Comparison of ENCODE assay signal across 2 cellular contexts in the genomic region with DNA sequence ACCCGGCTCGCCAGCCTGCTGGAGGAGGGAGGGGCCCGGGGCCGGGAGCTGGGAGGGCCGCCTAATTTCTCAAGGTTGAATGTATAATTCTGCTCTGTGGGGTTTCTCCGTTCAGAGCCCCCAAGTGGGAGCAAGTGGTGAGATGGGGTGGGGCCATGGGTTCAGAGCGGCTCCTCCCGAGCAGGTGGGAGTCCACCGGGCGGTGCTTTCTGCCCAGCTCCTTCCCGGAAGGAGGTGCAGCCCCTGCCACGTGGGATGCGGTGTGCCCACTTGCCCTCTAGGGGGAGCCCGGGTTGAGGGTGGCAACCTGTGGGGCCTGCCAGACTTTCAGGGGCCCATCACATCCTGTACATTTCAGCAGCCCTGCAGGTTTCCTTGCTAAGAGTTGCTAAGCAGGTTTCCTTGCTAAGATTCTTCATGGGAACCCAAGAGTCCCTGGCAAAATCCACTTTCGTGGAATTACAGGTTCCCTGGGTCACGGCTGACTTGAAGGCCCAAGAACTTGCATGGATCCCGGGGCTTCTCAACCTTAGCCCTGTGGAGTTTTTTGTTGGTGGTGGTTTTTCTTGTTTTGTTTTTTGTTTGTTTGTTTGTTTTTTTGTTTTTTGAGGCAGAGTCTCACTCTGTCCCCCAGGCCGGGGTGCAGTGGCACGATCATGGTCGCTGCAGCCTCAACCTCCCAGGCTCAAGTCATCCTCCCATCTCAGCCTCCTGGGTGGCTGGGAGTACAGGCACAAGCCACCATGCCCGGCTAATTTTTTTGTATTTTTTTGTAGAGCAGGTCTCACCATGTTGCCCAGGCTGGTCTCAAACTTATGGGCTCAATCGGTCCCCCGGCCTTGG.
TF ChIP-seq lines count a peak whose summit lies in the region.

No MANE protein-coding gene starts in this region.

TF ChIP-seq in K562, 482 proteins besides CTCF, POLR2A, EP300 and RAD21 (continued from another document and continues in another):
- TF ChIP-seq ZNF347 (CRISPR knock-in tag; IDR thresholded peaks at IDR 0.05; ENCODE audit: low read depth) (no peak), RBM22 (IDR thresholded peaks at IDR 0.05; ENCODE audit: low read depth, low read length, poor library complexity, severe bottlenecking) (peak; percentile 39), GATAD2A (IDR thresholded peaks at IDR 0.05) (no peak), ZFP1 (CRISPR knock-in tag; IDR thresholded peaks at IDR 0.05) (no peak), ZC3H8 (IDR thresholded peaks at IDR 0.05) (no peak), DDX20 (tag; IDR thresholded peaks at IDR 0.05; ENCODE audit: low read depth) (no peak), CAMTA2 (CRISPR knock-in tag; conservative IDR thresholded peaks at IDR 0.05) (no peak), ATF1 (CRISPR knock-in tag; IDR thresholded peaks at IDR 0.05) (no peak), ATF1 (tag; IDR thresholded peaks at IDR 0.05) (no peak), TCF7L2 (IDR thresholded peaks at IDR 0.05; ENCODE audit: low read depth, low read length) (no peak), MAFG (tag; conservative IDR thresholded peaks at IDR 0.05) (no peak), RB1 (IDR thresholded peaks at IDR 0.05; ENCODE audit: low read depth) (peak; percentile 60; the same call in 1 of the 2 replicates), KLF6 (CRISPR knock-in tag; IDR thresholded peaks at IDR 0.05; ENCODE audit: borderline replicate concordance) (peak; percentile 70; the same call in 1 of the 2 replicates), ZSCAN29 (IDR thresholded peaks at IDR 0.05) (no peak), ZSCAN32 (CRISPR knock-in tag; IDR thresholded peaks at IDR 0.05) (no peak), NCOA4 (IDR thresholded peaks at IDR 0.05; ENCODE audit: partially characterized antibody) (no peak)
- TF ChIP-seq, protein P1, sequence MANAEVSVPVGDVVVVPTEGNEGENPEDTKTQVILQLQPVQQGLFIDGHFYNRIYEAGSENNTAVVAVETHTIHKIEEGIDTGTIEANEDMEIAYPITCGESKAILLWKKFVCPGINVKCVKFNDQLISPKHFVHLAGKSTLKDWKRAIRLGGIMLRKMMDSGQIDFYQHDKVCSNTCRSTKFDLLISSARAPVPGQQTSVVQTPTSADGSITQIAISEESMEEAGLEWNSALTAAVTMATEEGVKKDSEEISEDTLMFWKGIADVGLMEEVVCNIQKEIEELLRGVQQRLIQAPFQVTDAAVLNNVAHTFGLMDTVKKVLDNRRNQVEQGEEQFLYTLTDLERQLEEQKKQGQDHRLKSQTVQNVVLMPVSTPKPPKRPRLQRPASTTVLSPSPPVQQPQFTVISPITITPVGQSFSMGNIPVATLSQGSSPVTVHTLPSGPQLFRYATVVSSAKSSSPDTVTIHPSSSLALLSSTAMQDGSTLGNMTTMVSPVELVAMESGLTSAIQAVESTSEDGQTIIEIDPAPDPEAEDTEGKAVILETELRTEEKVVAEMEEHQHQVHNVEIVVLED (CRISPR knock-in tag; IDR thresholded peaks at IDR 0.05), result no peak
- TF ChIP-seq, protein P2, sequence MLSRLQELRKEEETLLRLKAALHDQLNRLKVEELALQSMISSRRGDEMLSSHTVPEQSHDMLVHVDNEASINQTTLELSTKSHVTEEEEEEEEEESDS (CRISPR knock-in tag; IDR thresholded peaks at IDR 0.05), result no peak
- TF ChIP-seq, protein P3, sequence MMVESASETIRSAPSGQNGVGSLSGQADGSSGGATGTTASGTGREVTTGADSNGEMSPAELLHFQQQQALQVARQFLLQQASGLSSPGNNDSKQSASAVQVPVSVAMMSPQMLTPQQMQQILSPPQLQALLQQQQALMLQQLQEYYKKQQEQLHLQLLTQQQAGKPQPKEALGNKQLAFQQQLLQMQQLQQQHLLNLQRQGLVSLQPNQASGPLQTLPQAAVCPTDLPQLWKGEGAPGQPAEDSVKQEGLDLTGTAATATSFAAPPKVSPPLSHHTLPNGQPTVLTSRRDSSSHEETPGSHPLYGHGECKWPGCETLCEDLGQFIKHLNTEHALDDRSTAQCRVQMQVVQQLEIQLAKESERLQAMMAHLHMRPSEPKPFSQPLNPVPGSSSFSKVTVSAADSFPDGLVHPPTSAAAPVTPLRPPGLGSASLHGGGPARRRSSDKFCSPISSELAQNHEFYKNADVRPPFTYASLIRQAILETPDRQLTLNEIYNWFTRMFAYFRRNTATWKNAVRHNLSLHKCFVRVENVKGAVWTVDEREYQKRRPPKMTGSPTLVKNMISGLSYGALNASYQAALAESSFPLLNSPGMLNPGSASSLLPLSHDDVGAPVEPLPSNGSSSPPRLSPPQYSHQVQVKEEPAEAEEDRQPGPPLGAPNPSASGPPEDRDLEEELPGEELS (CRISPR knock-in tag; IDR thresholded peaks at IDR 0.05; ENCODE audit: borderline replicate concordance), result no peak
- TF ChIP-seq, protein P4, sequence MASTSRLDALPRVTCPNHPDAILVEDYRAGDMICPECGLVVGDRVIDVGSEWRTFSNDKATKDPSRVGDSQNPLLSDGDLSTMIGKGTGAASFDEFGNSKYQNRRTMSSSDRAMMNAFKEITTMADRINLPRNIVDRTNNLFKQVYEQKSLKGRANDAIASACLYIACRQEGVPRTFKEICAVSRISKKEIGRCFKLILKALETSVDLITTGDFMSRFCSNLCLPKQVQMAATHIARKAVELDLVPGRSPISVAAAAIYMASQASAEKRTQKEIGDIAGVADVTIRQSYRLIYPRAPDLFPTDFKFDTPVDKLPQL (IDR thresholded peaks at IDR 0.05; ENCODE audit: extremely low read depth, insufficient read length), result no peak
- TF ChIP-seq, protein P5, sequence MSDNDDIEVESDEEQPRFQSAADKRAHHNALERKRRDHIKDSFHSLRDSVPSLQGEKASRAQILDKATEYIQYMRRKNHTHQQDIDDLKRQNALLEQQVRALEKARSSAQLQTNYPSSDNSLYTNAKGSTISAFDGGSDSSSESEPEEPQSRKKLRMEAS (CRISPR knock-in tag; IDR thresholded peaks at IDR 0.05), result peak; percentile 94

TF ChIP-seq in HepG2, 621 proteins besides CTCF, POLR2A, EP300 and RAD21 (continued from another document and continues in another):
- TF ChIP-seq, protein P6, sequence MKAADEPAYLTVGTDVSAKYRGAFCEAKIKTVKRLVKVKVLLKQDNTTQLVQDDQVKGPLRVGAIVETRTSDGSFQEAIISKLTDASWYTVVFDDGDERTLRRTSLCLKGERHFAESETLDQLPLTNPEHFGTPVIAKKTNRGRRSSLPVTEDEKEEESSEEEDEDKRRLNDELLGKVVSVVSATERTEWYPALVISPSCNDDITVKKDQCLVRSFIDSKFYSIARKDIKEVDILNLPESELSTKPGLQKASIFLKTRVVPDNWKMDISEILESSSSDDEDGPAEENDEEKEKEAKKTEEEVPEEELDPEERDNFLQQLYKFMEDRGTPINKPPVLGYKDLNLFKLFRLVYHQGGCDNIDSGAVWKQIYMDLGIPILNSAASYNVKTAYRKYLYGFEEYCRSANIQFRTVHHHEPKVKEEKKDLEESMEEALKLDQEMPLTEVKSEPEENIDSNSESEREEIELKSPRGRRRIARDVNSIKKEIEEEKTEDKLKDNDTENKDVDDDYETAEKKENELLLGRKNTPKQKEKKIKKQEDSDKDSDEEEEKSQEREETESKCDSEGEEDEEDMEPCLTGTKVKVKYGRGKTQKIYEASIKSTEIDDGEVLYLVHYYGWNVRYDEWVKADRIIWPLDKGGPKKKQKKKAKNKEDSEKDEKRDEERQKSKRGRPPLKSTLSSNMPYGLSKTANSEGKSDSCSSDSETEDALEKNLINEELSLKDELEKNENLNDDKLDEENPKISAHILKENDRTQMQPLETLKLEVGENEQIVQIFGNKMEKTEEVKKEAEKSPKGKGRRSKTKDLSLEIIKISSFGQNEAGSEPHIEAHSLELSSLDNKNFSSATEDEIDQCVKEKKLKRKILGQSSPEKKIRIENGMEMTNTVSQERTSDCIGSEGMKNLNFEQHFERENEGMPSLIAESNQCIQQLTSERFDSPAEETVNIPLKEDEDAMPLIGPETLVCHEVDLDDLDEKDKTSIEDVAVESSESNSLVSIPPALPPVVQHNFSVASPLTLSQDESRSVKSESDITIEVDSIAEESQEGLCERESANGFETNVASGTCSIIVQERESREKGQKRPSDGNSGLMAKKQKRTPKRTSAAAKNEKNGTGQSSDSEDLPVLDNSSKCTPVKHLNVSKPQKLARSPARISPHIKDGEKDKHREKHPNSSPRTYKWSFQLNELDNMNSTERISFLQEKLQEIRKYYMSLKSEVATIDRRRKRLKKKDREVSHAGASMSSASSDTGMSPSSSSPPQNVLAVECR (CRISPR knock-in tag; IDR thresholded peaks at IDR 0.05; ENCODE audit: borderline replicate concordance), result peak; percentile 52; the same call in 1 of the 2 replicates
- no peak for TF ChIP-seq ZNF224 (CRISPR knock-in tag; IDR thresholded peaks at IDR 0.05)
- no peak for TF ChIP-seq ZFP82 (CRISPR knock-in tag; IDR thresholded peaks at IDR 0.05; ENCODE audit: borderline replicate concordance)
- TF ChIP-seq, protein P7, sequence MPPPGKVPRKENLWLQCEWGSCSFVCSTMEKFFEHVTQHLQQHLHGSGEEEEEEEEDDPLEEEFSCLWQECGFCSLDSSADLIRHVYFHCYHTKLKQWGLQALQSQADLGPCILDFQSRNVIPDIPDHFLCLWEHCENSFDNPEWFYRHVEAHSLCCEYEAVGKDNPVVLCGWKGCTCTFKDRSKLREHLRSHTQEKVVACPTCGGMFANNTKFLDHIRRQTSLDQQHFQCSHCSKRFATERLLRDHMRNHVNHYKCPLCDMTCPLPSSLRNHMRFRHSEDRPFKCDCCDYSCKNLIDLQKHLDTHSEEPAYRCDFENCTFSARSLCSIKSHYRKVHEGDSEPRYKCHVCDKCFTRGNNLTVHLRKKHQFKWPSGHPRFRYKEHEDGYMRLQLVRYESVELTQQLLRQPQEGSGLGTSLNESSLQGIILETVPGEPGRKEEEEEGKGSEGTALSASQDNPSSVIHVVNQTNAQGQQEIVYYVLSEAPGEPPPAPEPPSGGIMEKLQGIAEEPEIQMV (CRISPR knock-in tag; IDR thresholded peaks at IDR 0.05; ENCODE audit: low read depth), result no peak
- peak; percentile 36; the same call in 1 of the 2 replicates for TF ChIP-seq SRY (CRISPR knock-in tag; IDR thresholded peaks at IDR 0.05)
- no peak for TF ChIP-seq SRSF9 (IDR thresholded peaks at IDR 0.05; ENCODE audit: borderline replicate concordance, insufficient read depth, low read depth, low read length, poor library complexity, severe bottlenecking)
- no peak for TF ChIP-seq POLR2G (IDR thresholded peaks at IDR 0.05; ENCODE audit: low read depth, low read length)
- TF ChIP-seq HNF4A (CRISPR knock-in tag; IDR thresholded peaks at IDR 0.05), result 0 out of 2 replicates have a peak, but pooled peaks have one; percentile 14
- no peak for TF ChIP-seq PHF20 (CRISPR knock-in tag; IDR thresholded peaks at IDR 0.05)
- no peak for TF ChIP-seq WIZ (CRISPR knock-in tag; IDR thresholded peaks at IDR 0.05)
- no peak for TF ChIP-seq KDM6A (CRISPR knock-in tag; IDR thresholded peaks at IDR 0.05; ENCODE audit: low read depth)
- no peak for TF ChIP-seq POLR2AphosphoS2 (IDR thresholded peaks at IDR 0.05; ENCODE audit: low read depth, low read length)
- no peak for TF ChIP-seq ZFP1 (CRISPR knock-in tag; IDR thresholded peaks at IDR 0.05)
- TF ChIP-seq JARID2 (CRISPR knock-in tag; IDR thresholded peaks at IDR 0.05; ENCODE audit: insufficient replicate concordance), result no peak
- TF ChIP-seq, protein P8, sequence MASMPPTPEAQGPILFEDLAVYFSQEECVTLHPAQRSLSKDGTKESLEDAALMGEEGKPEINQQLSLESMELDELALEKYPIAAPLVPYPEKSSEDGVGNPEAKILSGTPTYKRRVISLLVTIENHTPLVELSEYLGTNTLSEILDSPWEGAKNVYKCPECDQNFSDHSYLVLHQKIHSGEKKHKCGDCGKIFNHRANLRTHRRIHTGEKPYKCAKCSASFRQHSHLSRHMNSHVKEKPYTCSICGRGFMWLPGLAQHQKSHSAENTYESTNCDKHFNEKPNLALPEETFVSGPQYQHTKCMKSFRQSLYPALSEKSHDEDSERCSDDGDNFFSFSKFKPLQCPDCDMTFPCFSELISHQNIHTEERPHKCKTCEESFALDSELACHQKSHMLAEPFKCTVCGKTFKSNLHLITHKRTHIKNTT (CRISPR knock-in tag; IDR thresholded peaks at IDR 0.05), result no peak
- TF ChIP-seq ZNF333 (CRISPR knock-in tag; IDR thresholded peaks at IDR 0.05; ENCODE audit: borderline replicate concordance), result no peak
- TF ChIP-seq, protein P9, sequence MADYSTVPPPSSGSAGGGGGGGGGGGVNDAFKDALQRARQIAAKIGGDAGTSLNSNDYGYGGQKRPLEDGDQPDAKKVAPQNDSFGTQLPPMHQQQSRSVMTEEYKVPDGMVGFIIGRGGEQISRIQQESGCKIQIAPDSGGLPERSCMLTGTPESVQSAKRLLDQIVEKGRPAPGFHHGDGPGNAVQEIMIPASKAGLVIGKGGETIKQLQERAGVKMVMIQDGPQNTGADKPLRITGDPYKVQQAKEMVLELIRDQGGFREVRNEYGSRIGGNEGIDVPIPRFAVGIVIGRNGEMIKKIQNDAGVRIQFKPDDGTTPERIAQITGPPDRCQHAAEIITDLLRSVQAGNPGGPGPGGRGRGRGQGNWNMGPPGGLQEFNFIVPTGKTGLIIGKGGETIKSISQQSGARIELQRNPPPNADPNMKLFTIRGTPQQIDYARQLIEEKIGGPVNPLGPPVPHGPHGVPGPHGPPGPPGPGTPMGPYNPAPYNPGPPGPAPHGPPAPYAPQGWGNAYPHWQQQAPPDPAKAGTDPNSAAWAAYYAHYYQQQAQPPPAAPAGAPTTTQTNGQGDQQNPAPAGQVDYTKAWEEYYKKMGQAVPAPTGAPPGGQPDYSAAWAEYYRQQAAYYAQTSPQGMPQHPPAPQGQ (CRISPR knock-in tag; IDR thresholded peaks at IDR 0.05; ENCODE audit: borderline replicate concordance), result no peak
- TF ChIP-seq ISL2 (CRISPR knock-in tag; IDR thresholded peaks at IDR 0.05), result no peak
- TF ChIP-seq, protein P10, sequence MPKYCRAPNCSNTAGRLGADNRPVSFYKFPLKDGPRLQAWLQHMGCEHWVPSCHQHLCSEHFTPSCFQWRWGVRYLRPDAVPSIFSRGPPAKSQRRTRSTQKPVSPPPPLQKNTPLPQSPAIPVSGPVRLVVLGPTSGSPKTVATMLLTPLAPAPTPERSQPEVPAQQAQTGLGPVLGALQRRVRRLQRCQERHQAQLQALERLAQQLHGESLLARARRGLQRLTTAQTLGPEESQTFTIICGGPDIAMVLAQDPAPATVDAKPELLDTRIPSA (CRISPR knock-in tag; IDR thresholded peaks at IDR 0.05; ENCODE audit: borderline replicate concordance), result no peak
- 0 out of 2 replicates have a peak, but pooled peaks have one; percentile 45 for TF ChIP-seq MEIS1 (CRISPR knock-in tag; IDR thresholded peaks at IDR 0.05; ENCODE audit: borderline replicate concordance)
